ENCODE assay signal across 7 cellular contexts in the genomic region with DNA sequence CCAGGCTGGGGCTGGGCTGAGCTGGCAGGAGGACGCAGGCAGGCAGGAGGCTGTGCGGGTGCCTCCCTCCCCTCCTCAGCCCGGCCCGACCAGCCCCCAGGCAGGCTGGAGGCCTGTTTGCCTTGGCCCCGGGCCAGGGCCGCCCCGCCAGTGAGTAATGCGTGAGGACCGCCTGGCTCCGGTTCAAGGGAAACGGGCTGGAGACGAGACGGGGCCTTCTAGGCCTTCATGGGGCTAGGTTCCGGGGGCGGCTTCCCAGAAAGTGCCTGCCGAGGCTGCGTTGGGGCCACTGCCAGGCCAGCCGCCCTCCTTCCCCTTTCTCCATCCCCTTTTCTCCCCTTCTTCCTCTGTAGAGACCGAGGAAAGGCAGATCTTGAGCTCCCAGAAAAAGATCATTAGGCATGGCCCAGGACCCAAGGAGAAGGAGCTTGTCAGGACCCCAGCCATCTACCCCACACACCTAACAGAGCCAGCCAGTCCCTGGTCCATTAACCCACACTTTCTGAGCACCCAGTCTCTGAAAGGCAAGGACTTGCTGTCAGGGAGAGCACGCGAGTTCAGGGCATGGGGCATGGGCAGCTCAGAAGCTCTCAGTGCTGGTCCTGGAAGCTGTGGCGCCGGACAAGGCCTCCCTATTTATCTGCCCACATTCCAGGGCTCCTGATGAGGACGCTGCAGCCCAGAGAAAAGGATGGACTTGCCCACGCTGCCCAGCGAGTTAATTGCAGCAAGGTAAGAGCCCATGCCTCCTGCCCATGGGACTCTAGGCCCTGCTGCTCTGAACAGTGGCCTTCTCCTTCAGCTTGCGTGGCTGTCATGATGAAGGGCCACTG. TPM values are rescaled to one million over a fixed set of nuclear protein-coding genes. Genes with fewer than 3 reads are reported as not detected.
DNase-seq lines count a peak whose midpoint lies in the region; ATAC-seq and TF ChIP-seq lines count a peak whose summit lies in the region.

No MANE protein-coding gene starts in this region.

- H3K4me3 ChIP-seq in HL-60 (replicated peaks; ENCODE audit: insufficient read depth, low read length) (no peak overlapping the region), PC-9 (no peak overlapping the region), neutrophil (ENCODE audit: low read depth in 1 of 2, low read length in 1 of 2) (no peak overlapping the region)

- no peak for TF ChIP-seq CTCF in HL-60 (IDR thresholded peaks at IDR 0.05; ENCODE audit: insufficient read depth, low read length)
- no peak for TF ChIP-seq CTCF in PC-9 (conservative IDR thresholded peaks at IDR 0.05)
- TF ChIP-seq CTCF in neutrophil (IDR thresholded peaks at IDR 0.05), result no peak

- H3K4me2 ChIP-seq in PC-9, result peak overlapping the region; percentile 58

- DNase-seq in HL-60 (ENCODE audit: low read depth in 1 of 2, low spot score in 1 of 2) (peak in 1 of 2 experiments; percentile 46), PC-9 (peak; percentile 72 to 88), fibroblast of gingiva (ENCODE audit: low read depth) (peak; percentile 78)
- no peak for DNase-seq in activated CD8-positive, alpha-beta memory T cell treated with anti-CD3 and anti-CD28 coated beads for 24 hours

- POLR2A ChIA-PET in PC-9 (lab: Charles Lee; ENCODE audit: unreplicated experiment), result interaction anchor here (0.7 kb wide), 1 partner anchor 121 kb away, joined by 4 read pairs; no protein-coding TSS in a partner anchor

- no peak for ATAC-seq in GM21515 (IDR thresholded peaks at IDR 0.05; ENCODE audit: unreplicated experiment)
- ATAC-seq in GM19324 (IDR thresholded peaks at IDR 0.05; ENCODE audit: low FRiP score, unreplicated experiment), result no peak

- no peaks in the 10 kb centered on the region for H3K27me3 ChIP-seq in HL-60 (ENCODE audit: insufficient read depth, poor library complexity, severe bottlenecking)
- no peaks in the 10 kb centered on the region for H3K27me3 ChIP-seq in PC-9 (ENCODE audit: insufficient read depth, low read depth)
- H3K27me3 ChIP-seq in neutrophil, result no peaks in the 10 kb centered on the region

- peaks cover 12% of the 10 kb centered on the region for H3F3A ChIP-seq in PC-9 (ENCODE audit: insufficient read depth, low read depth)

- CTCF ChIA-PET in PC-9 (lab: Charles Lee), result no interaction called here

- H3K79me2 ChIP-seq in PC-9 (ENCODE audit: low read depth), result no peaks in the 10 kb centered on the region

- no peaks in the 10 kb centered on the region for H4K20me1 ChIP-seq in PC-9 (ENCODE audit: insufficient read depth)

- H2AFZ ChIP-seq in PC-9, result no peak overlapping the region

- no TSS peak for BruUV-seq in PC-9 (replicated peaks; lab: Mats Ljungman, UMichigan)

- H3K9me3 ChIP-seq in PC-9 (ENCODE audit: insufficient read depth, low read depth) (peaks cover 12% of the 10 kb centered on the region), neutrophil (no peaks in the 10 kb centered on the region)

- intact Hi-C loops in PC-9 (cut with micrococcal nuclease; ENCODE audit: unreplicated experiment), result loop anchor here (2.0 to 5.0 kb wide), 2 partner anchors 49 to 90 kb away; a partner anchor contains a TSS

- no peaks in the 10 kb centered on the region for H3K36me3 ChIP-seq in PC-9 (ENCODE audit: low read depth)
- H3K36me3 ChIP-seq in neutrophil, result no peaks in the 10 kb centered on the region

- H3K4me1 ChIP-seq in PC-9 (replicated peaks; ENCODE audit: insufficient read depth) (peaks cover 38% of the 10 kb centered on the region), neutrophil (ENCODE audit: control insufficient read depth in 1 of 2, insufficient read depth in 1 of 2, low read depth in 1 of 2, low read length in 1 of 2) (peaks cover 17 to 24% of the 10 kb centered on the region in 2 experiments)

- peak overlapping the region; percentile 3; the same call in 1 of the 2 replicates for H3K27ac ChIP-seq in HL-60 (replicated peaks)
- no peak overlapping the region for H3K27ac ChIP-seq in PC-9
- H3K27ac ChIP-seq in neutrophil, result peak overlapping the region; percentile 10

- no peaks in the 10 kb centered on the region for H3K9me2 ChIP-seq in PC-9 (ENCODE audit: insufficient read depth)

RNA-seq across cellular contexts. Expression of a gene that starts 48.5 kb away (rescaled TPM):
- 5.0 and 5.8 TPM in 2 replicates for total RNA-seq in PC-9 (2021)
